8 cellular contexts compared by ENCODE assay signal in genomic region chr3:45688882-45689786, GRCh38. TPM values are rescaled to one million over a fixed set of nuclear protein-coding genes. Genes with fewer than 3 reads are reported as not detected.
DNase-seq lines count a peak whose midpoint lies in the region; ATAC-seq and TF ChIP-seq lines count a peak whose summit lies in the region.

Gene SACM1L, plus strand, starts transcription at chr3:45689396. Its CDS starts 70 bp downstream, at chr3:45689466.

- no peaks in the 10 kb centered on the region for H3K9me3 Mint-ChIP-seq in activated T-cell treated with anti-CD3 and anti-CD28 coated beads, Interleukin-2, amount 50 U/mL, for 4 hours

- H3K4me3 ChIP-seq in Panc1 (ENCODE audit: low read depth in 2 of 2, low read length in 2 of 2) (peak within 1 kb of the TSS; percentile 84 to 92), esophagus (ENCODE audit: low read depth in 1 of 2, low read length in 2 of 2) (peak within 1 kb of the TSS; percentile 68 to 75), mucosa of stomach (ENCODE audit: low read length) (peak within 1 kb of the TSS; percentile 75)

- H3K36me3 ChIP-seq in Panc1 (ENCODE audit: control insufficient read depth, insufficient read depth, low read length) (peaks cover 2% of the 10 kb centered on the region), esophagus (ENCODE audit: control insufficient read depth in 2 of 2, insufficient read depth in 2 of 2, low read length in 1 of 2) (no peaks in the 10 kb centered on the region), mucosa of stomach (ENCODE audit: control insufficient read depth, insufficient read depth, low read length) (no peaks in the 10 kb centered on the region)

- H3K27ac ChIP-seq in Panc1 (ENCODE audit: low read length) (peak within 1 kb of the TSS; percentile 94), esophagus (ENCODE audit: low read depth in 2 of 2, low read length in 1 of 2) (peak within 1 kb of the TSS; percentile 90 to 93)

- CTCF ChIA-PET in Panc1 (lab: Charles Lee), result no interaction called here

- peak; percentile 81 for ATAC-seq in GM21723 (IDR thresholded peaks at IDR 0.05; ENCODE audit: unreplicated experiment)
- ATAC-seq in Panc1, result peak; percentile 95
- peak; percentile 89 to 91 for ATAC-seq in activated T-cell treated with anti-CD3 and anti-CD28 coated beads, Interleukin-2, amount 50 U/mL, for 4 hours

- POLR2A ChIA-PET in Panc1 (lab: Charles Lee), result no interaction called here

- TSS peak; percentile 56 for BruUV-seq in Panc1 (replicated peaks; lab: Mats Ljungman, UMichigan)

- H3K4me3 Mint-ChIP-seq in activated T-cell treated with anti-CD3 and anti-CD28 coated beads, Interleukin-2, amount 50 U/mL, for 4 hours, result peak within 1 kb of the TSS; percentile 81

- DNase-seq in DMS53 (lab: John Stamatoyannopoulos, UW), result peak; percentile 94
- DNase-seq in KG1 (lab: John Stamatoyannopoulos, UW), result peak; percentile 100
- DNase-seq in Panc1 (ENCODE audit: low read depth, low spot score), result peak; percentile 96
- DNase-seq in activated T-cell treated with anti-CD3 and anti-CD28 coated beads, Interleukin-2, amount 50 U/mL, for 4 hours, result peak; percentile 93
- DNase-seq in stimulated activated CD8-positive, alpha-beta memory T cell treated with anti-CD3 and anti-CD28 coated beads, Interleukin-7, amount 100 ng/mL, for 1 hour (ENCODE audit: low read depth in 2 of 2), result peak; percentile 88

- TF ChIP-seq CTCF in Panc1 (IDR thresholded peaks at IDR 0.05), result no peak

- intact Hi-C loops in Panc1 (cut with micrococcal nuclease; ENCODE audit: unreplicated experiment), result no loop called here

- H3K4me1 ChIP-seq in Panc1 (ENCODE audit: control insufficient read depth, insufficient read depth, low read length), result peaks cover 9% of the 10 kb centered on the region
- H3K4me1 ChIP-seq in esophagus (ENCODE audit: control insufficient read depth in 2 of 2, insufficient read depth in 2 of 2, low read length in 1 of 2), result peaks cover 0 to 7% of the 10 kb centered on the region in 2 donors
- H3K4me1 ChIP-seq in mucosa of stomach (ENCODE audit: control insufficient read depth, insufficient read depth, low read length), result peaks cover 15% of the 10 kb centered on the region

- H3K9me3 ChIP-seq in Panc1 (ENCODE audit: control insufficient read depth, insufficient read depth, low read depth, low read length) (no peaks in the 10 kb centered on the region), esophagus (ENCODE audit: control insufficient read depth in 2 of 2, insufficient read depth in 1 of 2, low read depth in 1 of 2, low read length in 1 of 2) (no peaks in the 10 kb centered on the region), mucosa of stomach (ENCODE audit: control insufficient read depth, low read length) (no peaks in the 10 kb centered on the region)

- 0 to 1% methylated on average over 70 to 81 of the region's 81 CpGs for WGBS in esophagus, 2 donors

- peaks cover 22% of the 10 kb centered on the region for H3K36me3 Mint-ChIP-seq in activated T-cell treated with anti-CD3 and anti-CD28 coated beads, Interleukin-2, amount 50 U/mL, for 4 hours (ENCODE audit: insufficient read depth)

- H3K27me3 ChIP-seq in Panc1 (ENCODE audit: control insufficient read depth, insufficient read depth, low read length) (no peaks in the 10 kb centered on the region), esophagus (ENCODE audit: control insufficient read depth in 1 of 2, insufficient read depth in 2 of 2, low read length in 2 of 2) (no peaks in the 10 kb centered on the region), mucosa of stomach (ENCODE audit: control insufficient read depth, insufficient read depth, low read length) (no peaks in the 10 kb centered on the region)

- H3K4me1 Mint-ChIP-seq in activated T-cell treated with anti-CD3 and anti-CD28 coated beads, Interleukin-2, amount 50 U/mL, for 4 hours (ENCODE audit: low read depth), result peaks cover 50% of the 10 kb centered on the region

- peaks cover 3% of the 10 kb centered on the region for H3K27me3 Mint-ChIP-seq in activated T-cell treated with anti-CD3 and anti-CD28 coated beads, Interleukin-2, amount 50 U/mL, for 4 hours (ENCODE audit: low read depth)

- peak within 1 kb of the TSS; percentile 74 for H3K9ac ChIP-seq in mucosa of stomach (ENCODE audit: low read length)

- in situ Hi-C loops in Panc1 (cut with HindIII; ENCODE audit: low pct_unique_long_range_greater_than_20kb, low sequenced_read_pairs), result no loop called here

RNA-seq across cellular contexts. Expression of gene SACM1L, which starts in this region (rescaled TPM):
- total RNA-seq in Panc1 (2021; ENCODE audit: unreplicated experiment), result 31.6 TPM
- 17.4 TPM for polyA plus RNA-seq in Panc1 (2012; ENCODE audit: insufficient read length)
- 10 to 100 TPM; 48.8 to 52.5 (median 49.2) TPM for total RNA-seq in activated T-cell treated with anti-CD3 and anti-CD28 coated beads, Interleukin-2, amount 50 U/mL, for 4 hours
- polyA plus RNA-seq in esophagus, result 10 to 100 TPM; 14.1 to 16.9 TPM

Comparison
In these comparisons a context has a peak if more than half of its experiments do, and no peak if none do; other contexts are left out.
1. Peak in every context shown above with its lines: DNase-seq, ATAC-seq, H3K4me3 ChIP-seq and H3K27ac ChIP-seq.